9 cellular contexts compared by ENCODE assay signal in genomic region chr6:110341671-110342304, GRCh38. TPM values are rescaled to one million over a fixed set of nuclear protein-coding genes. Genes with fewer than 3 reads are reported as not detected.
A peak's percentile ranks its signal among the peaks of the same experiment; 100 is the strongest.
DNase-seq lines count a peak whose midpoint lies in the region; ATAC-seq, FAIRE-seq and TF ChIP-seq lines count a peak whose summit lies in the region.
"Had no signal": no experiment of that assay in that cellular context is flagged by ENCODE, and none has a peak within 500 bp of the region (broad histone marks: within the 10 kb centered on the region; RNA-seq: fewer than 3 reads in every experiment).

No MANE protein-coding gene starts in this region.

- no peaks in the 10 kb centered on the region for H3K4me1 Mint-ChIP-seq in activated naive CD8-positive, alpha-beta T cell treated with anti-CD3 and anti-CD28 coated beads, Interleukin-2, amount 50 U/mL, for 24 hours
- H3K4me1 Mint-ChIP-seq in activated naive CD8-positive, alpha-beta T cell treated with anti-CD3 and anti-CD28 coated beads for 36 hours, result no peaks in the 10 kb centered on the region

- no peak for DNase-seq in activated naive CD8-positive, alpha-beta T cell treated with anti-CD3 and anti-CD28 coated beads, Interleukin-2, amount 50 U/mL, for 24 hours
- DNase-seq in activated naive CD8-positive, alpha-beta T cell treated with anti-CD3 and anti-CD28 coated beads for 36 hours, result no peak
- no peak for DNase-seq in RWPE2 (ENCODE audit: low spot score)
- DNase-seq in fibroblast of peridontal ligament (ENCODE audit: extremely low read depth), result peak; percentile 14
- no peak for DNase-seq in thoracic aorta (ENCODE audit: low spot score)
- DNase-seq in GM19239 (ENCODE audit: insufficient read length, low spot score), result no peak
- no peak for DNase-seq in body of pancreas
- no peak for DNase-seq in NCI-H1092 treated with DMSO at 0.1 percent for 48 hours (lab: John Stamatoyannopoulos, UW)

- no peaks in the 10 kb centered on the region for H3K9me3 Mint-ChIP-seq in activated naive CD8-positive, alpha-beta T cell treated with anti-CD3 and anti-CD28 coated beads, Interleukin-2, amount 50 U/mL, for 24 hours
- H3K9me3 Mint-ChIP-seq in activated naive CD8-positive, alpha-beta T cell treated with anti-CD3 and anti-CD28 coated beads for 36 hours, result no peaks in the 10 kb centered on the region

- H3K4me1 ChIP-seq in RWPE2 (ENCODE audit: insufficient read depth, poor library complexity, severe bottlenecking) (no peaks in the 10 kb centered on the region), thoracic aorta (ENCODE audit: control insufficient read depth in 1 of 2, low read depth in 2 of 2) (peaks cover 11 to 38% of the 10 kb centered on the region in 2 donors), body of pancreas (no peaks in the 10 kb centered on the region)

- no peak for TF ChIP-seq POLR2A in body of pancreas (IDR thresholded peaks at IDR 0.05)

- peak; percentile 14 for TF ChIP-seq CTCF in RWPE2 (IDR thresholded peaks at IDR 0.05; ENCODE audit: poor library complexity, severe bottlenecking)
- peak; percentile 9 for TF ChIP-seq CTCF in thoracic aorta (IDR thresholded peaks at IDR 0.05)
- TF ChIP-seq CTCF in body of pancreas (IDR thresholded peaks at IDR 0.05), result no peak

- no peak overlapping the region for H3K4me3 Mint-ChIP-seq in activated naive CD8-positive, alpha-beta T cell treated with anti-CD3 and anti-CD28 coated beads, Interleukin-2, amount 50 U/mL, for 24 hours
- H3K4me3 Mint-ChIP-seq in activated naive CD8-positive, alpha-beta T cell treated with anti-CD3 and anti-CD28 coated beads for 36 hours, result no peak overlapping the region

- H3K9me3 ChIP-seq in RWPE2 (ENCODE audit: severe bottlenecking), result no peaks in the 10 kb centered on the region
- H3K9me3 ChIP-seq in thoracic aorta, result no peaks in the 10 kb centered on the region
- H3K9me3 ChIP-seq in body of pancreas, result no peaks in the 10 kb centered on the region

- intact Hi-C loops in body of pancreas (cut with DNase I), result no loop called here

- no peaks in the 10 kb centered on the region for H3K27me3 Mint-ChIP-seq in activated naive CD8-positive, alpha-beta T cell treated with anti-CD3 and anti-CD28 coated beads, Interleukin-2, amount 50 U/mL, for 24 hours
- H3K27me3 Mint-ChIP-seq in activated naive CD8-positive, alpha-beta T cell treated with anti-CD3 and anti-CD28 coated beads for 36 hours, result no peaks in the 10 kb centered on the region

- H3K27me3 ChIP-seq in RWPE2 (ENCODE audit: insufficient read depth, poor library complexity, severe bottlenecking) (no peaks in the 10 kb centered on the region), thoracic aorta (replicated peaks; ENCODE audit: insufficient read depth) (no peaks in the 10 kb centered on the region), body of pancreas (no peaks in the 10 kb centered on the region)

- no peak overlapping the region for H3K27ac ChIP-seq in RWPE2 (ENCODE audit: poor library complexity, severe bottlenecking)
- H3K27ac ChIP-seq in thoracic aorta, result peak overlapping the region; percentile 62 to 75
- no peak overlapping the region for H3K27ac ChIP-seq in body of pancreas

- H3K27ac Mint-ChIP-seq in activated naive CD8-positive, alpha-beta T cell treated with anti-CD3 and anti-CD28 coated beads, Interleukin-2, amount 50 U/mL, for 24 hours, result no peak overlapping the region
- no peak overlapping the region for H3K27ac Mint-ChIP-seq in activated naive CD8-positive, alpha-beta T cell treated with anti-CD3 and anti-CD28 coated beads for 36 hours

- WGBS in body of pancreas, 2 donors, result 82 to 83% methylated on average over 7 of the region's 7 CpGs

- no peaks in the 10 kb centered on the region for H3K36me3 Mint-ChIP-seq in activated naive CD8-positive, alpha-beta T cell treated with anti-CD3 and anti-CD28 coated beads, Interleukin-2, amount 50 U/mL, for 24 hours (ENCODE audit: low read depth)
- no peaks in the 10 kb centered on the region for H3K36me3 Mint-ChIP-seq in activated naive CD8-positive, alpha-beta T cell treated with anti-CD3 and anti-CD28 coated beads for 36 hours

- FAIRE-seq in GM19239 (lab: Jason Lieb, UNC), result no peak

- no peak overlapping the region for H3K4me3 ChIP-seq in RWPE2 (ENCODE audit: severe bottlenecking)
- no peak overlapping the region for H3K4me3 ChIP-seq in thoracic aorta
- no peak overlapping the region for H3K4me3 ChIP-seq in body of pancreas

- ATAC-seq in activated naive CD8-positive, alpha-beta T cell treated with anti-CD3 and anti-CD28 coated beads, Interleukin-2, amount 50 U/mL, for 24 hours, result peak; percentile 10
- ATAC-seq in RWPE2 (ENCODE audit: low read depth) (0 out of 3 replicates have a peak, but pooled peaks have one; percentile 29), thoracic aorta (ENCODE audit: insufficient number of reproducible peaks, low FRiP score, low read depth) (no peak), body of pancreas (no peak)

- H3K36me3 ChIP-seq in RWPE2 (ENCODE audit: low read depth) (no peaks in the 10 kb centered on the region), thoracic aorta (no peaks in the 10 kb centered on the region), body of pancreas (replicated peaks in 1 of 2; ENCODE audit: insufficient read depth in 1 of 2, low read depth in 2 of 2) (no peaks in the 10 kb centered on the region)

RNA-seq across cellular contexts. Expression of gene METTL24, which starts 16.4 kb away (rescaled TPM):
- total RNA-seq in activated naive CD8-positive, alpha-beta T cell treated with anti-CD3 and anti-CD28 coated beads for 36 hours, result under 1 TPM; 0.26 to 0.27 TPM
- total RNA-seq in thoracic aorta (10 to 100 TPM; 12.1 to 27.6 TPM), body of pancreas (1 to 10 TPM; 2.3 to 4.0 TPM)
- total RNA-seq: T-helper 1 cell treated with Interleukin-12 subunit alpha and Interleukin-12 subunit beta and Interleukin-4 antibody, amounts not matched to agents 30 ng/mL and 1 ng/mL, for 36 hours had no signal

Comparison
In these comparisons a context has a peak if more than half of its experiments do, and no peak if none do; other contexts are left out.
1. ATAC-seq: peak in activated naive CD8-positive, alpha-beta T cell treated with anti-CD3 and anti-CD28 coated beads, Interleukin-2, amount 50 U/mL, for 24 hours (single experiment) and RWPE2 (single experiment); none in thoracic aorta (single experiment) and body of pancreas (single experiment).
2. H3K27ac ChIP-seq: peak in thoracic aorta (2 of 2); none in RWPE2 (single experiment) and body of pancreas (0 of 4).
3. CTCF ChIP-seq: peak in RWPE2 (single experiment) and thoracic aorta (single experiment); none in body of pancreas (0 of 7).